In the genomic region with DNA sequence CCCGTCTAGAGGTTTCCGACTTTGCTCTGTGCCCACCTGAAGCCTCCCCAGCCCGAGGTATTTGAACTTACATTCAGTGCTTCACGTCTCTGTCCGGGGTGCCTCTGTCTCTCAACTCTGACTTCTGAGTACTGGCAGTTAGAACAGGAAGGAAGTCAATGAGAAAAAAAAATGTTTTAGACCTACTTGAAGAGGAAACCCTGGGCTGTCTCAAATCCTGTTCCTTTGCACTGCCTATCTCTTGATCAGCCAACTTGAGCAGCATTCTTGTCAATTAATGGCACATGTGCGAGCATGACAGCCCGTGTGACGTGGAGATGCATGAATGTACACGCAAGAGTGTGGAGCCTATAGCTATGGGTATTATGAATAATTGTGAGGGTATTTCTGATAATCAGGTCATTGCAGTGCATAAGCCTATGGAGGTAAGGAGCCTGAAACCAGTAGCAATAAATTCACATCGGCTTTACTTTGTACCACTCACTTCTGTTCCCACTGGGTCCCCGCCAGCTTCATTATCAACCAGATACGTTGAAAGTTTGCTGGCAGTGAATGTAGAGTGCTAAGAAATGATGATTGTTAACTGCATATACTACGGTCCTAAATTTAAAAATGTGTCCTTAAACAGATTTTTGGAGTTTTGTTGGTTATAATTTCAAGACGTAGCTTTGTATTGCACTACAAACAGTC, we compare ENCODE assay signal across 1 cellular context.
TF ChIP-seq lines count a peak whose summit lies in the region.

ARHGDIB (minus strand) TSS at position 136 of the 690 bp plus-strand sequence. CDS start 10,889 bp downstream, outside the sequence.

TF ChIP-seq in IMR-90, 13 proteins besides CTCF, POLR2A, EP300 and RAD21:
- no peak for TF ChIP-seq NFE2L2 (IDR thresholded peaks at IDR 0.05; ENCODE audit: low read depth, low read length)
